Comparison of ENCODE assay signal across 1 cellular context in the genomic region with DNA sequence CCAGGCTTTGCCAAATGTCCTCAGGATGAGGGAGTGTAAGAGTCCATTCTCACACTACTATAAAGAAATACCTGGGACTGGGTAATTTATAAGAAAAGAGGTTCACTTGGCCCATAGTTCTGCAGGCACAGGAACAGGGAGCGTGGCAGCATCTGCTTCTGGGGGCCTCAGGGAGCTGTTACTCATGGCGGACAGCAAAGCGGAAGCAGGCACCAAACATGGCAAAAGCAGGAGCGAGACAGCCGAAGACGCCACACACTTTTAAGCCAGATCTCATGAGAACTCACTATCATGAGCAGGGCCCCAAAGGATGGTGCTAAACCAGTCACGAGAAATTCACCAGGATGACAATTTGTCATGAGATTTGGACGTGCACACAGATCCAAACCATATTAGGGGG.
TF ChIP-seq lines count a peak whose summit lies in the region.

No MANE protein-coding gene starts in this region.

TF ChIP-seq in A549, 52 proteins besides CTCF, POLR2A, EP300 and RAD21 (continued from another document):
- TF ChIP-seq HMGXB4 (CRISPR knock-in tag; IDR thresholded peaks at IDR 0.05; ENCODE audit: borderline replicate concordance) (no peak), FOSB (CRISPR knock-in tag; IDR thresholded peaks at IDR 0.05) (no peak), MAFK (IDR thresholded peaks at IDR 0.05; ENCODE audit: partially characterized antibody) (no peak), SMC3 (IDR thresholded peaks at IDR 0.05) (no peak), BHLHE40 (IDR thresholded peaks at IDR 0.05; ENCODE audit: low read depth, low read length) (no peak)
